In the genomic region with DNA sequence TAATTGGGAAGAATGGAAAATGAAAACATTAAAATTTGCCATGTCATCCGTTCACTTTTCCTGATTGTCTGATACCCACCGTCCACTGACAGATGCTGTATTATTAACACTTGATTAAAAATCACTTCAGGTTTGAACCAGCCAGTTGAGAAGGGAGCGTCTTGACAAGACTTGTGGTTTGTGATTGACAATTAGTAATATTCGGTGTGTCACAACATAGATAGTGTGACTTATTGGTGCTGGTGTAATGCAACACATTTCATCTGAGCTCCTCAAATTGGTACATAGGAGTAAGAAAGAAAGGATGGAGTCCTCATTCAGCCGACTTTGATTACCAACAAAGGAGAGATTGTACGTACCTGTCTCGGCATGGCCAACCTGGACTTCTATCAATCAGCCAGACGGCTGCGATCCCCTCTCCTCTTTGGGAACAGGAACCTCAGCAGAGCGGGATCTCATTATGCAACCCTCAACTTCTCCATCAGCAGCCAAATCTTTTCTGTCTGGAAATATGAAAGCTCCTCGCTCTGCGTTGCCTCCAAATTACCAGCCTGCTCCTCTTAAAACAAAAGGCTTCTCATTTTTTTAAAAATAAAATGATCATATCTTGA, we compare ENCODE assay signal across 19 cellular contexts.
A peak's percentile ranks its signal among the peaks of the same experiment; 100 is the strongest.
DNase-seq lines count a peak whose midpoint lies in the region; TF ChIP-seq lines count a peak whose summit lies in the region.
"Had no signal": no experiment of that assay in that cellular context is flagged by ENCODE, and none has a peak within 500 bp of the region (broad histone marks: within the 10 kb centered on the region; RNA-seq: fewer than 3 reads in every experiment).

No MANE protein-coding gene starts in this region.

- no peak overlapping the region for H3K4me3 Mint-ChIP-seq in endodermal cell
- H3K4me3 Mint-ChIP-seq: HFFc6 had no signal

- TF ChIP-seq CTCF in endodermal cell (conservative IDR thresholded peaks at IDR 0.05) (no peak), spleen (IDR thresholded peaks at IDR 0.05 in 8 of 11, conservative IDR thresholded peaks at IDR 0.05 in 3 of 11) (no peak)

- H3K27me3 ChIP-seq in endodermal cell (ENCODE audit: control insufficient read depth, insufficient read depth, low read length, poor library complexity, severe bottlenecking): peaks cover 95% of the 10 kb centered on the region
- H3K27me3 ChIP-seq in spleen (replicated peaks in 1 of 7): peaks cover 0 to 36% (median 0%) of the 10 kb centered on the region in 7 donors

- peaks cover 82% of the 10 kb centered on the region for H3K27me3 Mint-ChIP-seq in endodermal cell (ENCODE audit: insufficient read depth)

- no peaks in the 10 kb centered on the region for H3K36me3 Mint-ChIP-seq in endodermal cell (ENCODE audit: low read depth)

- no peaks in the 10 kb centered on the region for H3K9me3 Mint-ChIP-seq in endodermal cell
- H3K9me3 Mint-ChIP-seq: HFFc6 had no signal

- no peaks in the 10 kb centered on the region for H3K9me3 ChIP-seq in endodermal cell (ENCODE audit: control insufficient read depth, low read length)
- no peaks in the 10 kb centered on the region for H3K9me3 ChIP-seq in spleen
- H3K9me3 ChIP-seq: SJSA1 had no signal

- no peaks in the 10 kb centered on the region for H3K4me1 Mint-ChIP-seq in endodermal cell

- no peak overlapping the region for H3K9ac ChIP-seq in endodermal cell (ENCODE audit: extremely low read depth, low read length, poor library complexity, severe bottlenecking)

- DNase-seq in activated effector memory CD4-positive, alpha-beta T cell treated with anti-CD3 and anti-CD28 coated beads, Interleukin-2, amount 50 U/mL, for 16 hours: peak; percentile 27
- DNase-seq in activated effector memory CD4-positive, alpha-beta T cell treated with Interleukin-2 at 50 U/mL for 16 hours: no peak
- DNase-seq in NCI-H2171 (lab: John Stamatoyannopoulos, UW) (peak; percentile 4), endodermal cell (peak; percentile 9), spleen (peak; percentile 4), AG08395 (ENCODE audit: low spot score) (no peak)
- no peak for DNase-seq in stimulated activated CD4-positive, alpha-beta T cell treated with anti-CD3 and anti-CD28 coated beads, Interleukin-4, amount 100 ng/mL, for 24 hours
- DNase-seq in effector CD8-positive, alpha-beta T cell (lab: John Stamatoyannopoulos, UW): no peak
- DNase-seq: AML-193, COR-L47, DMS153, EL, HFFc6, MM.1S, NCI-H1105 treated with DMSO at 0.1 percent for 48 hours, NCI-H1694 treated with DMSO at 0.1 percent for 48 hours, NCI-H748 treated with DMSO at 0.1 percent for 48 hours, PC-3 had no signal

- H3K4me1 ChIP-seq in endodermal cell (ENCODE audit: control insufficient read depth, insufficient read depth, low read length) (no peaks in the 10 kb centered on the region), spleen (no peaks in the 10 kb centered on the region)
- H3K4me1 ChIP-seq: SJSA1 had no signal

- no peak overlapping the region for H3K27ac Mint-ChIP-seq in endodermal cell
- H3K27ac Mint-ChIP-seq: HFFc6 had no signal

- intact Hi-C loops in spleen (cut with DNase I; ENCODE audit: low total_unique reads): no loop called here

- H3K4me3 ChIP-seq in endodermal cell (ENCODE audit: low read length) (no peak overlapping the region), spleen (no peak overlapping the region)
- H3K4me3 ChIP-seq: SJSA1 had no signal

- WGBS in endodermal cell (ENCODE audit: insufficient coverage in 1 of 2, insufficient read length in 1 of 2), 2 experiments: 93 to 100% methylated on average over 7 to 12 of the region's 12 CpGs
- WGBS in spleen, 5 donors: 83 to 88% (median 84%) methylated on average over 12 of the region's 12 CpGs

- TF ChIP-seq POLR2A in spleen (IDR thresholded peaks at IDR 0.05): no peak

- H3K27ac ChIP-seq in endodermal cell (ENCODE audit: low read depth, low read length): no peak overlapping the region
- no peak overlapping the region for H3K27ac ChIP-seq in spleen
- H3K27ac ChIP-seq: SJSA1 had no signal

- no peaks in the 10 kb centered on the region for H3K36me3 ChIP-seq in endodermal cell (ENCODE audit: control insufficient read depth, insufficient read depth, low read length)
- H3K36me3 ChIP-seq in spleen: no peaks in the 10 kb centered on the region
- H3K36me3 ChIP-seq: SJSA1 had no signal

Comparison
In these comparisons a context has a peak if more than half of its experiments do, and no peak if none do; other contexts are left out.
1. DNase-seq: peak in activated effector memory CD4-positive, alpha-beta T cell treated with anti-CD3 and anti-CD28 coated beads, Interleukin-2, amount 50 U/mL, for 16 hours (single experiment), NCI-H2171 (single experiment), endodermal cell (single experiment) and spleen (single experiment); none in activated effector memory CD4-positive, alpha-beta T cell treated with Interleukin-2 at 50 U/mL for 16 hours (single experiment), stimulated activated CD4-positive, alpha-beta T cell treated with anti-CD3 and anti-CD28 coated beads, Interleukin-4, amount 100 ng/mL, for 24 hours (single experiment), effector CD8-positive, alpha-beta T cell (single experiment) and AG08395 (single experiment).